ENCODE assay signal across 8 cellular contexts in genomic region chr4:48016141-48017107, GRCh38. TPM values are rescaled to one million over a fixed set of nuclear protein-coding genes. Genes with fewer than 3 reads are reported as not detected.
A peak's percentile ranks its signal among the peaks of the same experiment; 100 is the strongest.
DNase-seq lines count a peak whose midpoint lies in the region; ATAC-seq and TF ChIP-seq lines count a peak whose summit lies in the region.

TSS of gene CNGA1 (minus strand) at chr4:48016681. CDS start at chr4:47952689, 63,992 bp downstream.
TSS of gene NIPAL1 (plus strand) at chr4:48016772. CDS start at chr4:48016840, 68 bp downstream.

- H3K27me3 Mint-ChIP-seq in CD4-positive, alpha-beta T cell = peaks cover 22% of the 10 kb centered on the region
- H3K27me3 Mint-ChIP-seq in endodermal cell (ENCODE audit: insufficient read depth) = peaks cover 33% of the 10 kb centered on the region

- no peaks in the 10 kb centered on the region for H3K9me3 ChIP-seq in CD4-positive, alpha-beta T cell (ENCODE audit: control insufficient read depth, low read length)
- H3K9me3 ChIP-seq in endodermal cell (ENCODE audit: control insufficient read depth, low read length) = peaks cover 27% of the 10 kb centered on the region
- no peaks in the 10 kb centered on the region for H3K9me3 ChIP-seq in mesodermal cell (ENCODE audit: control insufficient read depth, low read length)

- no peaks in the 10 kb centered on the region for H3K36me3 Mint-ChIP-seq in CD4-positive, alpha-beta T cell (ENCODE audit: low read depth)
- H3K36me3 Mint-ChIP-seq in endodermal cell (ENCODE audit: low read depth) = peaks cover 2% of the 10 kb centered on the region

- H3K9ac ChIP-seq in endodermal cell (ENCODE audit: extremely low read depth, low read length, poor library complexity, severe bottlenecking) = peak within 1 kb of the TSS; percentile 59

- intact Hi-C loops in CD4-positive, alpha-beta T cell (cut with DNase I, micrococcal nuclease) = loop anchor here in 1 of 2 experiments (5.0 to 10.0 kb wide), 3 partner anchors 99 to 552 kb away; partner anchors contain the start of gene COMMD8

- peaks cover 9% of the 10 kb centered on the region for H3K27me3 ChIP-seq in CD4-positive, alpha-beta T cell (ENCODE audit: control insufficient read depth, insufficient read depth, low read length)
- peaks cover 27% of the 10 kb centered on the region for H3K27me3 ChIP-seq in endodermal cell (ENCODE audit: control insufficient read depth, insufficient read depth, low read length, poor library complexity, severe bottlenecking)

- POLR2A ChIA-PET in CD4-positive, alpha-beta T cell (lab: Charles Lee) = no interaction called here

- peak; percentile 40 for TF ChIP-seq CTCF in CD4-positive, alpha-beta T cell (IDR thresholded peaks at IDR 0.05)
- peak; percentile 66 for TF ChIP-seq CTCF in endodermal cell (conservative IDR thresholded peaks at IDR 0.05)

- no peak within 1 kb of the TSS for H3K27ac Mint-ChIP-seq in CD4-positive, alpha-beta T cell
- H3K27ac Mint-ChIP-seq in endodermal cell = peak within 1 kb of the TSS; percentile 87

- peak within 1 kb of the TSS; percentile 92 for H3K4me3 ChIP-seq in endodermal cell (ENCODE audit: low read length)
- H3K4me3 ChIP-seq in mesodermal cell (ENCODE audit: extremely low read depth, insufficient read depth, low read length, poor library complexity, severe bottlenecking) = peak within 1 kb of the TSS; percentile 70

- peak within 1 kb of the TSS; percentile 84 for H3K4me3 Mint-ChIP-seq in CD4-positive, alpha-beta T cell
- H3K4me3 Mint-ChIP-seq in endodermal cell = peak within 1 kb of the TSS; percentile 80

- H3K4me1 Mint-ChIP-seq in CD4-positive, alpha-beta T cell (ENCODE audit: low read depth) = peaks cover 12% of the 10 kb centered on the region
- H3K4me1 Mint-ChIP-seq in endodermal cell = peaks cover 4% of the 10 kb centered on the region

- peaks cover 6% of the 10 kb centered on the region for H3K4me1 ChIP-seq in endodermal cell (ENCODE audit: control insufficient read depth, insufficient read depth, low read length)
- no peaks in the 10 kb centered on the region for H3K4me1 ChIP-seq in mesodermal cell (ENCODE audit: control insufficient read depth, insufficient read depth, low read length, poor library complexity, severe bottlenecking)

- H3K36me3 ChIP-seq in endodermal cell (ENCODE audit: control insufficient read depth, insufficient read depth, low read length) (no peaks in the 10 kb centered on the region), mesodermal cell (ENCODE audit: control insufficient read depth, insufficient read depth, low read length) (no peaks in the 10 kb centered on the region)

- no peaks in the 10 kb centered on the region for H3K9me3 Mint-ChIP-seq in CD4-positive, alpha-beta T cell
- peaks cover 36% of the 10 kb centered on the region for H3K9me3 Mint-ChIP-seq in endodermal cell

- CTCF ChIA-PET in CD4-positive, alpha-beta T cell (lab: Charles Lee) = interaction anchor here (1.1 kb wide), 1 partner anchor 86 kb away, joined by 3 read pairs; no protein-coding TSS in a partner anchor

- H3K27ac ChIP-seq in CD4-positive, alpha-beta T cell (ENCODE audit: low read depth, low read length) = no peak within 1 kb of the TSS
- no peak within 1 kb of the TSS for H3K27ac ChIP-seq in endodermal cell (ENCODE audit: low read depth, low read length)
- H3K27ac ChIP-seq in mesodermal cell (ENCODE audit: low read depth, low read length, severe bottlenecking) = peak within 1 kb of the TSS; percentile 81

- peak; percentile 36 to 71 (median 53) for DNase-seq in CD4-positive, alpha-beta T cell
- DNase-seq in NCI-H82 treated with DMSO at 0.1 percent for 48 hours (lab: John Stamatoyannopoulos, UW; ENCODE audit: unreplicated experiment) (peak; percentile 9), endodermal cell (peak; percentile 97)
- peak; percentile 34 to 40 for DNase-seq in activated CD8-positive, alpha-beta memory T cell treated with anti-CD3 and anti-CD28 coated beads for 4 hours (ENCODE audit: low read depth in 2 of 2)
- peak; percentile 37 to 58 for DNase-seq in stimulated activated CD8-positive, alpha-beta memory T cell treated with anti-CD3 and anti-CD28 coated beads, Interleukin-15, amount 100 ng/mL, for 4 hours (ENCODE audit: low read depth in 2 of 2)

- 3 to 10% methylated on average over 29 to 60 of the region's 60 CpGs for WGBS in endodermal cell (ENCODE audit: insufficient coverage in 1 of 2, insufficient read length in 1 of 2), 2 experiments
- WGBS in mesodermal cell (ENCODE audit: insufficient coverage in 2 of 2), 2 experiments = 6 to 17% methylated on average over 22 to 49 of the region's 60 CpGs

- peak; percentile 96 for ATAC-seq in CD4-positive, alpha-beta T cell (ENCODE audit: poor library complexity)
- ATAC-seq in GM19455 (IDR thresholded peaks at IDR 0.05; ENCODE audit: unreplicated experiment) (peak; percentile 92), HG03558 (IDR thresholded peaks at IDR 0.05; ENCODE audit: extremely low read depth, unreplicated experiment) (peak; percentile 68)

RNA-seq across cellular contexts. Expression of gene CNGA1, which starts in this region (rescaled TPM):
- not detected for total RNA-seq in CD4-positive, alpha-beta T cell
- total RNA-seq in endodermal cell = under 1 TPM in 1 of 2 donors, not detected in 1; 0.24 TPM
- polyA plus RNA-seq in endodermal cell (2013, experiment 1 of 2) = 0.25 TPM
- 0.62 TPM for polyA plus RNA-seq in endodermal cell (2013, experiment 2 of 2)
- polyA plus RNA-seq in mesodermal cell (2013, experiment 1 of 2) = 0.88 TPM
- 1.3 TPM for polyA plus RNA-seq in mesodermal cell (2013, experiment 2 of 2)

RNA-seq across cellular contexts. Expression of gene NIPAL1, which starts in this region (rescaled TPM):
- under 1 TPM; 0.45 to 0.85 TPM for total RNA-seq in CD4-positive, alpha-beta T cell
- total RNA-seq in endodermal cell = 1 to 10 TPM; 3.4 to 8.4 TPM
- 0.96 TPM for polyA plus RNA-seq in endodermal cell (2013, experiment 1 of 2)
- polyA plus RNA-seq in endodermal cell (2013, experiment 2 of 2) = 1.1 TPM
- 2.5 TPM for polyA plus RNA-seq in mesodermal cell (2013, experiment 1 of 2)
- 3.3 TPM for polyA plus RNA-seq in mesodermal cell (2013, experiment 2 of 2)

Comparison
In these comparisons a context has a peak if more than half of its experiments do, and no peak if none do; other contexts are left out.
1. Peak in DNase-seq and ATAC-seq in CD4-positive, alpha-beta T cell; RNA of the genes that start here not detected or under 1 TPM.
2. DNase-seq: peak in every context shown above with its lines; median percentile 97 in endodermal cell; 53 in CD4-positive, alpha-beta T cell; 48 in stimulated activated CD8-positive, alpha-beta memory T cell treated with anti-CD3 and anti-CD28 coated beads, Interleukin-15, amount 100 ng/mL, for 4 hours; 37 in activated CD8-positive, alpha-beta memory T cell treated with anti-CD3 and anti-CD28 coated beads for 4 hours; 9 in NCI-H82 treated with DMSO at 0.1 percent for 48 hours.